8 cellular contexts compared by ENCODE assay signal in the genomic region with DNA sequence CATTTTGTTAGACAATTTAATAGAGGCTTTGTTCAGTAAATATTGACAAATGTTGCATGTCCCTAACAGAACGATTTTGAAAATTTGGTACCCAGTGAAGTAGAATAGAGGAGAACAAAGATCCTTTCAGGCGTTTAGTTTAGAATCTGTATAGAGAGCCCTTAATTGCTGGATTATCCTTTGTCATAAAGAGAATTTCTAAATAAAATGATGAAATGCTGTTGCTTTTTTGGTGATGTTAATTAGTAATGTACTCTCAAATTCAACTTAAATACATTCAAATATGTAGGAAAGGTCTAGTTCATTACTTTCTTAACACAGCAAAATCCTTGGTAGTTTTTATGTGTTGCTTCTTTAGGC. TPM values are rescaled to one million over a fixed set of nuclear protein-coding genes. Genes with fewer than 3 reads are reported as not detected.
A peak's percentile ranks its signal among the peaks of the same experiment; 100 is the strongest.
DNase-seq lines count a peak whose midpoint lies in the region; ATAC-seq and TF ChIP-seq lines count a peak whose summit lies in the region.

No MANE protein-coding gene starts in this region.

- WGBS in heart left ventricle, 4 donors = 0 to 3% (median 0%) methylated on average over 2 of the region's 2 CpGs
- no CpG with 5 or more reads among the region's 2 CpGs for WGBS in mesendoderm (ENCODE audit: extremely low coverage, insufficient coverage, low lambda C conversion rate)

- no peak overlapping the region for H2BK120ac ChIP-seq in mesendoderm (ENCODE audit: low read depth, low read length)

- no peak for ATAC-seq in heart left ventricle
- no peak for ATAC-seq in left ventricle myocardium superior
- ATAC-seq in GM18498 (IDR thresholded peaks at IDR 0.05; ENCODE audit: unreplicated experiment) = no peak

- H2BK5ac ChIP-seq in mesendoderm (ENCODE audit: low read length) = no peak overlapping the region

- H3K4me1 ChIP-seq in heart left ventricle (peaks cover 5 to 56% (median 34%) of the 10 kb centered on the region in 12 donors), mesendoderm (ENCODE audit: control insufficient read depth, low read depth, low read length) (peaks cover 6% of the 10 kb centered on the region), uterus (no peaks in the 10 kb centered on the region)

- peaks cover 3% of the 10 kb centered on the region for H3K79me1 ChIP-seq in mesendoderm (ENCODE audit: low read length)

- peak overlapping the region; percentile 89 to 100 (median 96) for H3K4me3 Mint-ChIP-seq in brain

- peak overlapping the region; percentile 49 for H3K4me2 ChIP-seq in mesendoderm (ENCODE audit: low read length)

- TF ChIP-seq CTCF in heart left ventricle (IDR thresholded peaks at IDR 0.05) (no peak), brain (conservative IDR thresholded peaks at IDR 0.05) (no peak), uterus (IDR thresholded peaks at IDR 0.05) (no peak)

- H3K4me3 ChIP-seq in heart left ventricle (peak overlapping the region; percentile 79 to 100 (median 92)), mesendoderm (ENCODE audit: low read length) (peak overlapping the region; percentile 75), uterus (peak overlapping the region; percentile 79 to 100)

- H3K27me3 ChIP-seq in heart left ventricle = no peaks in the 10 kb centered on the region
- no peaks in the 10 kb centered on the region for H3K27me3 ChIP-seq in mesendoderm (ENCODE audit: insufficient read depth, low read length, poor library complexity)
- H3K27me3 ChIP-seq in uterus = no peaks in the 10 kb centered on the region

- intact Hi-C loops in heart left ventricle (cut with DNase I) (no loop called here), left ventricle myocardium superior (cut with micrococcal nuclease) (no loop called here), uterus (cut with DNase I; ENCODE audit: low total_unique reads) (no loop called here)

- H2AK5ac ChIP-seq in mesendoderm (ENCODE audit: low read length) = no peak overlapping the region

- DNase-seq in heart left ventricle = no peak
- DNase-seq in left ventricle myocardium superior = no peak
- no peak for DNase-seq in mesendoderm
- DNase-seq in uterus = no peak
- no peak for DNase-seq in DMS 273 (lab: John Stamatoyannopoulos, UW; ENCODE audit: unreplicated experiment)
- DNase-seq in anterior cingulate cortex (lab: John Stamatoyannopoulos, UW) = no peak

- H4K5ac ChIP-seq in mesendoderm (ENCODE audit: low read length) = no peak overlapping the region

- no peak overlapping the region for H2BK15ac ChIP-seq in mesendoderm (replicated peaks; ENCODE audit: low read depth)

- H3K36me3 Mint-ChIP-seq in brain = peaks cover 10% of the 10 kb centered on the region

- no peak overlapping the region for H3K23ac ChIP-seq in mesendoderm (ENCODE audit: low read length)

- H3K79me2 ChIP-seq in mesendoderm (ENCODE audit: control insufficient read depth, insufficient read depth, low read length) = peaks cover 35% of the 10 kb centered on the region

- H3K4me1 Mint-ChIP-seq in brain = peaks cover 70% of the 10 kb centered on the region

- peaks cover 16% of the 10 kb centered on the region for H3K27me3 Mint-ChIP-seq in brain

- TF ChIP-seq POLR2A in heart left ventricle (IDR thresholded peaks at IDR 0.05) (no peak), uterus (IDR thresholded peaks at IDR 0.05) (no peak)

- peak overlapping the region; percentile 69 for H3K18ac ChIP-seq in mesendoderm (ENCODE audit: low read length)

- H3K9me3 ChIP-seq in heart left ventricle = no peaks in the 10 kb centered on the region
- no peaks in the 10 kb centered on the region for H3K9me3 ChIP-seq in uterus

- peaks cover 0 to 30% (median 20%) of the 10 kb centered on the region in 9 donors for H3K36me3 ChIP-seq in heart left ventricle
- no peaks in the 10 kb centered on the region for H3K36me3 ChIP-seq in mesendoderm (ENCODE audit: control insufficient read depth, insufficient read depth, low read length)
- H3K36me3 ChIP-seq in uterus = no peaks in the 10 kb centered on the region

- H3K27ac Mint-ChIP-seq in brain = peak overlapping the region; percentile 95 to 100 (median 99)

- H3K9ac ChIP-seq in mesendoderm (ENCODE audit: low read length) = peak overlapping the region; percentile 82

- H3K27ac ChIP-seq in heart left ventricle (peak overlapping the region in 11 of 12 donors; percentile 98 to 100 (median 99)), mesendoderm (ENCODE audit: low read depth, low read length) (peak overlapping the region; percentile 88), uterus (peak overlapping the region; percentile 99 to 100)

- H3K56ac ChIP-seq in mesendoderm (ENCODE audit: low read length) = peak overlapping the region; percentile 85

- no peak overlapping the region for H4K8ac ChIP-seq in mesendoderm (ENCODE audit: low read depth, low read length)

- H3K4ac ChIP-seq in mesendoderm (ENCODE audit: low read depth, low read length) = no peak overlapping the region

- H3K9me3 Mint-ChIP-seq in brain = peaks cover 0 to 3% (median 0%) of the 10 kb centered on the region in 5 experiments

RNA-seq across cellular contexts. Expression of a gene that starts 1.2 kb away (rescaled TPM):
- total RNA-seq in heart left ventricle (10 to 100 TPM; 29.4 to 55.4 (median 46.3) TPM), left ventricle myocardium superior (49.9 TPM), uterus (100 to 1,000 TPM in 1 of 4 donors, 10 to 100 TPM in 3; 37.4 to 142 (median 72.6) TPM)
- polyA plus RNA-seq in heart left ventricle (10 to 100 TPM; 29.8 to 39.3 TPM), brain (ENCODE audit: insufficient read depth, low read depth, low replicate concordance) (74.7 TPM)
- polyA plus RNA-seq in mesendoderm (2013, experiment 1 of 2) = 48.3 TPM
- polyA plus RNA-seq in mesendoderm (2013, experiment 2 of 2) = 48.4 TPM

RNA-seq across cellular contexts. Expression of a gene that starts 19.8 kb away (rescaled TPM):
- 10 to 100 TPM; 19.0 to 60.0 (median 33.8) TPM for total RNA-seq in heart left ventricle
- polyA plus RNA-seq in heart left ventricle = 10 to 100 TPM; 21.8 to 95.7 TPM
- 37.6 TPM for total RNA-seq in left ventricle myocardium superior
- polyA plus RNA-seq in brain (ENCODE audit: insufficient read depth, low read depth, low replicate concordance) = 73.5 TPM
- 40.4 TPM for polyA plus RNA-seq in mesendoderm (2013, experiment 1 of 2)
- 35.6 TPM for polyA plus RNA-seq in mesendoderm (2013, experiment 2 of 2)
- 10 to 100 TPM in 2 of 4 donors, 1 to 10 TPM in 2; 4.1 to 17.9 (median 8.6) TPM for total RNA-seq in uterus
